1 cellular context compared by ENCODE assay signal in genomic region chr19:50022823-50023222, GRCh38.
TF ChIP-seq lines count a peak whose summit lies in the region.

No MANE protein-coding gene starts in this region.

TF ChIP-seq in HepG2, 621 proteins besides CTCF, POLR2A, EP300 and RAD21 (continued from another document):
- TF ChIP-seq ARID5B (CRISPR knock-in tag; IDR thresholded peaks at IDR 0.05), result peak; percentile 25; the same call in 1 of the 2 replicates
- TF ChIP-seq EED (CRISPR knock-in tag; IDR thresholded peaks at IDR 0.05), result no peak
- no peak for TF ChIP-seq EHMT2 (IDR thresholded peaks at IDR 0.05; ENCODE audit: borderline replicate concordance, low read depth, low read length)
- 0 out of 2 replicates have a peak, but pooled peaks have one; percentile 19 for TF ChIP-seq ERF (CRISPR knock-in tag; IDR thresholded peaks at IDR 0.05)
- TF ChIP-seq ELF1 (CRISPR knock-in tag; IDR thresholded peaks at IDR 0.05), result peak; percentile 27; the same call in 1 of the 2 replicates
- TF ChIP-seq NR2F2 (IDR thresholded peaks at IDR 0.05; ENCODE audit: borderline replicate concordance, low read depth), result no peak
- peak; percentile 25; the same call in 1 of the 3 replicates for TF ChIP-seq MXI1 (IDR thresholded peaks at IDR 0.05; ENCODE audit: borderline replicate concordance, low read depth, low read length)
- peak; percentile 67 for TF ChIP-seq THAP11 (CRISPR knock-in tag; IDR thresholded peaks at IDR 0.05)
- TF ChIP-seq SIN3A (IDR thresholded peaks at IDR 0.05; ENCODE audit: borderline replicate concordance, low read depth, low read length), result 0 out of 2 replicates have a peak, but pooled peaks have one; percentile 54
- 0 out of 4 replicates have a peak, but pooled peaks of 1 of the 2 experiments have one; percentile 24 for TF ChIP-seq HMGXB4 (CRISPR knock-in tag; IDR thresholded peaks at IDR 0.05; ENCODE audit: borderline replicate concordance in 1 of 2, low read depth in 1 of 2)
- peak; percentile 62; the same call in 1 of the 2 replicates for TF ChIP-seq FOSL2 (CRISPR knock-in tag; IDR thresholded peaks at IDR 0.05)
- TF ChIP-seq ZSCAN30 (CRISPR knock-in tag; IDR thresholded peaks at IDR 0.05), result no peak
- TF ChIP-seq YEATS2 (CRISPR knock-in tag; IDR thresholded peaks at IDR 0.05; ENCODE audit: borderline replicate concordance), result peak; percentile 25; the same call in 1 of the 2 replicates
- peak; percentile 76 for TF ChIP-seq MAFF (IDR thresholded peaks at IDR 0.05; ENCODE audit: low read depth, low read length)
- peak; percentile 37; the same call in 1 of the 2 replicates for TF ChIP-seq PHF21A (CRISPR knock-in tag; IDR thresholded peaks at IDR 0.05)
- no peak for TF ChIP-seq GMEB2 (CRISPR knock-in tag; IDR thresholded peaks at IDR 0.05; ENCODE audit: low read depth)
- TF ChIP-seq NR2F6 (IDR thresholded peaks at IDR 0.05), result 0 out of 2 replicates have a peak, but pooled peaks have one; percentile 7
- TF ChIP-seq NR2F6 (CRISPR knock-in tag; IDR thresholded peaks at IDR 0.05), result peak; percentile 30; the same call in 1 of the 2 replicates
- no peak for TF ChIP-seq SKIL (CRISPR knock-in tag; IDR thresholded peaks at IDR 0.05; ENCODE audit: borderline replicate concordance)
- no peak for TF ChIP-seq RCOR2 (CRISPR knock-in tag; IDR thresholded peaks at IDR 0.05)
- no peak for TF ChIP-seq MED13 (CRISPR knock-in tag; IDR thresholded peaks at IDR 0.05)
- no peak for TF ChIP-seq TCF7 (IDR thresholded peaks at IDR 0.05; ENCODE audit: low read depth)
